In the genomic region with DNA sequence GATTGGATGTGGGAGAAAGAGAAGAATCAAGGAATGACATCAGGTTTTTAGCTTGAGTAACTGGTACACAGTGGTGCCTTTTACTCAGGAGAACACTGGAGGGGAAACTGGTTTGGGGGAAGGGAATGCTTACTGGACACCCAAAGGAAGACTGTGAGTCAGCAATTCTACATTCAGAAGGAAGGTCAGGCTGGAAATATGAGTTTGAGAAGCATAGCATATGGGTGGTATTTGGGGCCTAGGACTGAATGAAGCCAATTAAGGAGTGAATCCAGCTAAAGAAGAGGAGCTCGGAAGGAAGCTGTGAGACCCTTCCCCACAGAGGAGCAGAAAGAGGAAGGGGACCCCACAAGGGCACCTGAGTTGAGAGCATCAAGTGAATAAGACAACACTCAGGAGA, we compare ENCODE assay signal across 10 cellular contexts. TPM values are rescaled to one million over a fixed set of nuclear protein-coding genes. Genes with fewer than 3 reads are reported as not detected.
A peak's percentile ranks its signal among the peaks of the same experiment; 100 is the strongest.
DNase-seq lines count a peak whose midpoint lies in the region; ATAC-seq and TF ChIP-seq lines count a peak whose summit lies in the region.
"Had no signal": no experiment of that assay in that cellular context is flagged by ENCODE, and none has a peak within 500 bp of the region (broad histone marks: within the 10 kb centered on the region; RNA-seq: fewer than 3 reads in every experiment).

No MANE protein-coding gene starts in this region.

- H3K27ac ChIP-seq in left ventricle myocardium inferior (replicated peaks) (peak overlapping the region; percentile 25), brain microvascular endothelial cell (peak overlapping the region; percentile 51), Karpas-422 (ENCODE audit: low read length) (no peak overlapping the region)
- H3K27ac ChIP-seq: tibial artery had no signal

- in situ Hi-C loops in brain microvascular endothelial cell (cut with HindIII; ENCODE audit: low pct_ligation_motif_present, low sequenced_read_pairs), result no loop called here

- no peak overlapping the region for H3K9ac ChIP-seq in Karpas-422 (ENCODE audit: low read length)

- H2AFZ ChIP-seq in Karpas-422 (ENCODE audit: low read length), result no peak overlapping the region

- H3K27me3 ChIP-seq in left ventricle myocardium inferior (ENCODE audit: low read depth) (no peaks in the 10 kb centered on the region), brain microvascular endothelial cell (replicated peaks) (no peaks in the 10 kb centered on the region), Karpas-422 (ENCODE audit: low read length) (no peaks in the 10 kb centered on the region)
- H3K27me3 ChIP-seq: tibial artery had no signal

- ATAC-seq in GM19395 (IDR thresholded peaks at IDR 0.05; ENCODE audit: unreplicated experiment), result no peak

- H4K20me1 ChIP-seq in Karpas-422 (ENCODE audit: insufficient read depth, low read depth, low read length), result no peaks in the 10 kb centered on the region

- H3K9me2 ChIP-seq in Karpas-422 (replicated peaks; ENCODE audit: insufficient read depth, low read length), result no peaks in the 10 kb centered on the region

- TF ChIP-seq CTCF in left ventricle myocardium inferior (IDR thresholded peaks at IDR 0.05; ENCODE audit: borderline replicate concordance) (no peak), brain microvascular endothelial cell (IDR thresholded peaks at IDR 0.05; ENCODE audit: low read depth, low read length, missing control alignments) (no peak)

- intact Hi-C loops in left ventricle myocardium inferior (cut with micrococcal nuclease) (no loop called here), cardiac septum (cut with DNase I) (no loop called here)

- H3K9me3 ChIP-seq in left ventricle myocardium inferior (replicated peaks), result no peaks in the 10 kb centered on the region
- no peaks in the 10 kb centered on the region for H3K9me3 ChIP-seq in Karpas-422 (ENCODE audit: low read length)
- H3K9me3 ChIP-seq: tibial artery had no signal

- H3K4me1 ChIP-seq in left ventricle myocardium inferior, result peaks cover 40% of the 10 kb centered on the region
- H3K4me1 ChIP-seq in Karpas-422 (ENCODE audit: low read length), result peaks cover 34% of the 10 kb centered on the region

- H3K79me2 ChIP-seq in Karpas-422 (ENCODE audit: low read length), result no peaks in the 10 kb centered on the region

- DNase-seq in left ventricle myocardium inferior (no peak), cardiac septum (ENCODE audit: low spot score) (no peak), brain microvascular endothelial cell (peak; percentile 52), kidney tubule cell (ENCODE audit: low spot score) (peak; percentile 73), Karpas-422 (no peak), T-helper 2 cell (no peak), NCI-H446 treated with DMSO at 0.1 percent for 48 hours (lab: John Stamatoyannopoulos, UW) (no peak)
- DNase-seq: hypothalamus, tibial artery had no signal

- H3K4me3 ChIP-seq in left ventricle myocardium inferior (no peak overlapping the region), brain microvascular endothelial cell (ENCODE audit: low read depth, low read length) (no peak overlapping the region), Karpas-422 (ENCODE audit: low read length) (no peak overlapping the region)
- H3K4me3 ChIP-seq: tibial artery had no signal

- H3K36me3 ChIP-seq in left ventricle myocardium inferior, result no peaks in the 10 kb centered on the region
- H3K36me3 ChIP-seq in brain microvascular endothelial cell (replicated peaks), result no peaks in the 10 kb centered on the region
- H3K36me3 ChIP-seq in Karpas-422 (ENCODE audit: insufficient read depth, low read length), result no peaks in the 10 kb centered on the region
- H3K36me3 ChIP-seq: tibial artery had no signal

- H3K4me2 ChIP-seq in Karpas-422 (ENCODE audit: low read depth, low read length, poor library complexity, severe bottlenecking), result no peak overlapping the region

RNA-seq across cellular contexts. Expression of a gene that starts 35.4 kb away (rescaled TPM):
- total RNA-seq in left ventricle myocardium inferior, result 28.3 TPM
- total RNA-seq in cardiac septum, result 29.3 TPM
- 31.9 and 38.6 TPM in 2 replicates for total RNA-seq in Karpas-422 (2014; rRNA removed; shearing (Covaris generic); ENCODE audit: low replicate concordance)

RNA-seq across cellular contexts. Expression of a gene that starts 35.5 kb away (rescaled TPM):
- total RNA-seq in left ventricle myocardium inferior, result 11.3 TPM
- 8.2 TPM for total RNA-seq in cardiac septum
- total RNA-seq in Karpas-422 (2014; rRNA removed; shearing (Covaris generic); ENCODE audit: low replicate concordance), result 32.9 and 42.7 TPM in 2 replicates

RNA-seq across cellular contexts. Expression of a gene that starts 49.2 kb away (rescaled TPM):
- total RNA-seq in left ventricle myocardium inferior (1.3 TPM), cardiac septum (3.8 TPM)
- total RNA-seq in Karpas-422 (2014; rRNA removed; shearing (Covaris generic); ENCODE audit: low replicate concordance), result 5.9 and 12.4 TPM in 2 replicates

Comparison
In these comparisons a context has a peak if more than half of its experiments do, and no peak if none do; other contexts are left out.
1. DNase-seq: peak in brain microvascular endothelial cell (single experiment) and kidney tubule cell (single experiment); none in left ventricle myocardium inferior (single experiment), cardiac septum (single experiment), Karpas-422 (single experiment), T-helper 2 cell (0 of 5) and NCI-H446 treated with DMSO at 0.1 percent for 48 hours (single experiment).